ENCODE assay signal across 2 cellular contexts in genomic region chr16:752008-752315, GRCh38.
A peak's percentile ranks its signal among the peaks of the same experiment; 100 is the strongest.
TF ChIP-seq lines count a peak whose summit lies in the region.

No MANE protein-coding gene starts in this region.

TF ChIP-seq in WTC11, 78 proteins besides CTCF, POLR2A, EP300 and RAD21:
- TF ChIP-seq ARID4B (CRISPR knock-in tag; IDR thresholded peaks at IDR 0.05; ENCODE audit: borderline replicate concordance) (no peak), SMAD3 (CRISPR knock-in tag; IDR thresholded peaks at IDR 0.05; ENCODE audit: borderline replicate concordance) (no peak), MXD4 (CRISPR knock-in tag; IDR thresholded peaks at IDR 0.05; ENCODE audit: borderline replicate concordance) (no peak), ATF6 (CRISPR knock-in tag; IDR thresholded peaks at IDR 0.05) (no peak), ZNF232 (CRISPR knock-in tag; IDR thresholded peaks at IDR 0.05) (no peak), FOXP1 (CRISPR knock-in tag; IDR thresholded peaks at IDR 0.05; ENCODE audit: borderline replicate concordance) (no peak), MLX (CRISPR knock-in tag; IDR thresholded peaks at IDR 0.05) (no peak), ZMAT4 (CRISPR knock-in tag; IDR thresholded peaks at IDR 0.05) (no peak), CBFB (CRISPR knock-in tag; IDR thresholded peaks at IDR 0.05; ENCODE audit: low read depth) (no peak), NFYB (CRISPR knock-in tag; conservative IDR thresholded peaks at IDR 0.05; ENCODE audit: low read depth) (no peak)

TF ChIP-seq in endothelial cell of umbilical vein, 7 proteins besides CTCF, POLR2A, EP300 and RAD21:
- TF ChIP-seq EZH2 (IDR thresholded peaks at IDR 0.05; ENCODE audit: borderline replicate concordance, low read depth, low read length, severe bottlenecking) (peak; percentile 19), MAX (IDR thresholded peaks at IDR 0.05; ENCODE audit: insufficient read depth, insufficient read length) (no peak)
